Comparison of ENCODE assay signal across 9 cellular contexts in the genomic region with DNA sequence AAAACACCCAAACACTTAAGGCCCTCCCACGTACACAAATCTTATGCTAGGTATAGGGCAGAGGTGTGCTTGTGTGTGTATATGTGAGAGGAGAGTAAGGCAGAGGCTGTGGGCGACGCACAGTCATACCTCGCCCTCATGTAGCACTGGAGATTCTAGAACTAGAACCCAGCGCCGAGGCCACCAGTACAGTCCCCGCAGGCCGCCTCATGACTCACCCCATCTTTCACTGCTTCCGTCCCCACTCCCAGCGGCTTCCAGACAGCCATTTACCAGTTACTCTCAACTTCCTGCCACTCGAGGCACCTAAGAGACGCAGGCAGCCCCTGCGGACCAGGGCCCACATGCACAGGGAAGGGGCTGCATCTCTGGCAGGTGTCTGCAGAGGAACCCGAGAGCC. TPM values are rescaled to one million over a fixed set of nuclear protein-coding genes. Genes with fewer than 3 reads are reported as not detected.
DNase-seq lines count a peak whose midpoint lies in the region; TF ChIP-seq lines count a peak whose summit lies in the region.
"Had no signal": no experiment of that assay in that cellular context is flagged by ENCODE, and none has a peak within 500 bp of the region (broad histone marks: within the 10 kb centered on the region; RNA-seq: fewer than 3 reads in every experiment).

No MANE protein-coding gene starts in this region.

- TF ChIP-seq POLR2A in breast epithelium (IDR thresholded peaks at IDR 0.05) = no peak
- no peak for TF ChIP-seq POLR2A in vagina (IDR thresholded peaks at IDR 0.05)

- in situ Hi-C loops in mammary epithelial cell (cut with MboI; ENCODE audit: low sequenced_read_pairs in 2 of 2) = no loop called here

- H4K20me1 ChIP-seq in mammary epithelial cell (ENCODE audit: insufficient read depth, low read length) = no peaks in the 10 kb centered on the region

- 92% methylated on average over 14 of the region's 14 CpGs for WGBS in mammary epithelial cell (ENCODE audit: low coverage, missing lambda C conversion rate)

- peaks cover 18% of the 10 kb centered on the region for H3K79me2 ChIP-seq in mammary epithelial cell (ENCODE audit: insufficient read depth, low read length)

- DNase-seq in breast epithelium (ENCODE audit: low spot score in 2 of 2) = no peak
- DNase-seq in mammary epithelial cell = no peak
- peak; percentile 76 for DNase-seq in central memory CD4-positive, alpha-beta T cell
- peak; percentile 57 for DNase-seq in stimulated activated CD4-positive, alpha-beta T cell treated with anti-CD3 and anti-CD28 coated beads, Interleukin-12 subunit alpha, Interleukin-12 subunit beta, amount 100 ng/mL, for 4 hours
- no peak for DNase-seq in vagina (ENCODE audit: extremely low spot score in 2 of 2)
- DNase-seq in A172 (ENCODE audit: low spot score) = no peak
- DNase-seq in SIG-M5 treated with dmso at 0.1 percent for 504 hours (lab: John Stamatoyannopoulos, UW; ENCODE audit: unreplicated experiment) = no peak
- DNase-seq in middle frontal gyrus (ENCODE audit: extremely low spot score, low spot score) = no peak
- DNase-seq: psoas muscle had no signal

- no peaks in the 10 kb centered on the region for H3K27me3 ChIP-seq in breast epithelium
- no peaks in the 10 kb centered on the region for H3K27me3 ChIP-seq in mammary epithelial cell (ENCODE audit: insufficient read depth, low read length)
- no peaks in the 10 kb centered on the region for H3K27me3 ChIP-seq in vagina

- no peak overlapping the region for H3K4me2 ChIP-seq in mammary epithelial cell (ENCODE audit: insufficient read depth, low read depth, low read length)

- no peak overlapping the region for H3K4me3 ChIP-seq in breast epithelium
- no peak overlapping the region for H3K4me3 ChIP-seq in mammary epithelial cell (replicated peaks in 1 of 3; ENCODE audit: insufficient read depth in 1 of 3, low read depth in 2 of 3, low read length in 3 of 3)
- H3K4me3 ChIP-seq in vagina = no peak overlapping the region
- H3K4me3 ChIP-seq: psoas muscle had no signal

- H3K9me3 ChIP-seq in breast epithelium (no peaks in the 10 kb centered on the region), mammary epithelial cell (replicated peaks; ENCODE audit: insufficient read depth, low read length) (no peaks in the 10 kb centered on the region), vagina (no peaks in the 10 kb centered on the region)
- H3K9me3 ChIP-seq: psoas muscle had no signal

- H2AFZ ChIP-seq in mammary epithelial cell (ENCODE audit: low read depth, low read length) = no peak overlapping the region

- CTCF ChIA-PET in mammary epithelial cell (lab: Charles Lee; ENCODE audit: low non-redundant PET) = no interaction called here

- H3K36me3 ChIP-seq in breast epithelium (peaks cover 6% of the 10 kb centered on the region), mammary epithelial cell (ENCODE audit: insufficient read depth, low read length) (peaks cover 20% of the 10 kb centered on the region), vagina (peaks cover 0 to 64% of the 10 kb centered on the region in 2 donors)

- TF ChIP-seq CTCF in breast epithelium (IDR thresholded peaks at IDR 0.05) (no peak), mammary epithelial cell (conservative IDR thresholded peaks at IDR 0.05 in 1 of 2, IDR thresholded peaks at IDR 0.05 in 1 of 2; ENCODE audit: extremely low read depth in 1 of 2, insufficient read depth in 1 of 2, low read depth in 1 of 2, low read length in 2 of 2) (no peak), vagina (IDR thresholded peaks at IDR 0.05) (no peak)

- H3K4me1 ChIP-seq in breast epithelium (no peaks in the 10 kb centered on the region), mammary epithelial cell (ENCODE audit: insufficient read depth, low read length) (peaks cover 14% of the 10 kb centered on the region), vagina (peaks cover 9% of the 10 kb centered on the region)

- H3K9ac ChIP-seq in mammary epithelial cell (ENCODE audit: insufficient read depth, low read length) = no peak overlapping the region

- intact Hi-C loops in breast epithelium (cut with DNase I; ENCODE audit: low total_unique reads) = loop anchor here (5.0 kb wide), 1 partner anchor 213 kb away; no protein-coding TSS in a partner anchor
- intact Hi-C loops in mammary epithelial cell (cut with micrococcal nuclease) = no loop called here
- intact Hi-C loops in vagina (cut with DNase I) = no loop called here

- dilution Hi-C loops in mammary epithelial cell (cut with HindIII; ENCODE audit: low sequenced_read_pairs) = loop anchor here (5.0 kb wide), 1 partner anchor 318 kb away; no protein-coding TSS in a partner anchor

- H3K27ac ChIP-seq in breast epithelium (peak overlapping the region; percentile 45 to 85), mammary epithelial cell (ENCODE audit: insufficient read depth, low read depth, low read length) (no peak overlapping the region), vagina (peak overlapping the region; percentile 51)
- H3K27ac ChIP-seq: psoas muscle had no signal

- no TSS peak for BruUV-seq in mammary epithelial cell (replicated peaks; lab: Mats Ljungman, UMichigan)

RNA-seq across cellular contexts. Expression of gene CYTH1, which starts 23.2 kb away (rescaled TPM):
- 10 to 100 TPM; 49.5 to 64.8 (median 50.7) TPM for total RNA-seq in breast epithelium
- total RNA-seq in mammary epithelial cell = 10 to 100 TPM; 25.8 to 35.7 TPM
- 18.2 TPM for polyA plus RNA-seq in mammary epithelial cell
- polyA minus RNA-seq in mammary epithelial cell = 10.1 TPM
- total RNA-seq in vagina = 62.9 TPM
- 25.5 and 43.3 TPM in 2 replicates for total RNA-seq in A172 (2014; rRNA removed; shearing (Covaris generic))

RNA-seq across cellular contexts. Expression of gene USP36, which starts 35.3 kb away (rescaled TPM):
- total RNA-seq in breast epithelium (10 to 100 TPM; 50.2 to 58.8 (median 55.4) TPM), mammary epithelial cell (10 to 100 TPM; 35.7 to 80.8 TPM), vagina (71.2 TPM)
- 23.7 TPM for polyA plus RNA-seq in mammary epithelial cell
- 73.4 TPM for polyA minus RNA-seq in mammary epithelial cell
- total RNA-seq in A172 (2014; rRNA removed; shearing (Covaris generic)) = 15.9 and 33.6 TPM in 2 replicates

Comparison
In these comparisons a context has a peak if more than half of its experiments do, and no peak if none do; other contexts are left out.
1. DNase-seq: peak in central memory CD4-positive, alpha-beta T cell (single experiment) and stimulated activated CD4-positive, alpha-beta T cell treated with anti-CD3 and anti-CD28 coated beads, Interleukin-12 subunit alpha, Interleukin-12 subunit beta, amount 100 ng/mL, for 4 hours (single experiment); none in breast epithelium (0 of 2), mammary epithelial cell (single experiment), vagina (0 of 2), A172 (single experiment), SIG-M5 treated with dmso at 0.1 percent for 504 hours (single experiment) and middle frontal gyrus (single experiment).